11 cellular contexts compared by ENCODE assay signal in the genomic region with DNA sequence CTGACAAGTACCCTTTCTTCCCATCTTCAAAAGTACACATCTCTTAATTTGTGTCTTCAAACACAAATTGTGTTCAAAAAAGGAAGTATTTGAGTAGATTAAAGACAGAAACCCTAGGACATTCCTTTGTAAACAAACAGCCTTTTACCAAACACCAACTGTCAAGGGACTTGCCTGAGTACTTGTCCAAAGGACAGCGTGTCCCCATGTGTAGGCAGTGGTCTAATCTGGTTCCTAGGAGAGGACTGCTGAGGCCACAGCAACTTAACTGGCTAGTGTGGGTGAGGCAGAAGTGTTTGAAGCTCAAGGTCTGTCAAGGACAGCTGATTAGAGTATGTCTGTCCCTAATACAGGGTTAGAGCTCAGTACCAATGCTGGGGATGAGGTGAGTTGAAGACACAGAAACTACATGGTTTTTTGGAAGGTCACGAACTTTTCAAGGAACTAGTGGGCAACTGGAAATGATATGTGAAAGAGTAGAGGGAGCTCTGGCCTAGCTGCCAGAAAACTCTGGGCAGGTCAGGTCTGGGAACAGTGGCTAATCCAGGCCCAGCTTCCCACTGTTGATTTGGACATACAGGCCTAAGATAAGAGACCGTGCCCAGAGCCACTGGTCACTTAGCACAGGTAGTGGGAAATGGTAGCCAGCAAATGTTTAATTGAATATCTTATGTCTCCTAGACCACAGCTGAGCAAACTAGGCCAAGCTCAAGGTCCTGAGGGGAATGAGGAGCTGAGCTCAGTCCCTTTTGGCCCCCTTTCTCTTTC. TPM values are rescaled to one million over a fixed set of nuclear protein-coding genes. Genes with fewer than 3 reads are reported as not detected.
DNase-seq lines count a peak whose midpoint lies in the region; ATAC-seq and TF ChIP-seq lines count a peak whose summit lies in the region.
"Had no signal": no experiment of that assay in that cellular context is flagged by ENCODE, and none has a peak within 500 bp of the region (broad histone marks: within the 10 kb centered on the region; RNA-seq: fewer than 3 reads in every experiment).

No MANE protein-coding gene starts in this region.

- H3K36me3 ChIP-seq in CD4-positive, alpha-beta memory T cell (ENCODE audit: insufficient read depth, low read length): peaks cover 15% of the 10 kb centered on the region
- peaks cover 0 to 57% (median 30%) of the 10 kb centered on the region in 9 donors for H3K36me3 ChIP-seq in heart left ventricle

- H3K9me3 ChIP-seq in CD4-positive, alpha-beta memory T cell (ENCODE audit: control insufficient read depth in 1 of 2, low read length in 2 of 2): no peaks in the 10 kb centered on the region
- no peaks in the 10 kb centered on the region for H3K9me3 ChIP-seq in heart left ventricle

- H3K27me3 ChIP-seq in CD4-positive, alpha-beta memory T cell (ENCODE audit: insufficient read depth, low read length): no peaks in the 10 kb centered on the region
- H3K27me3 ChIP-seq in heart left ventricle: no peaks in the 10 kb centered on the region

- intact Hi-C loops in CD4-positive, alpha-beta memory T cell (cut with micrococcal nuclease): no loop called here
- intact Hi-C loops in activated T-helper 1 cell treated with anti-CD3 and anti-CD28 coated beads, Interleukin-12 subunit alpha, Interleukin-12 subunit beta, Interleukin-2, Interleukin-4 antibody, amounts not matched to agents 30 ng/mL and 10 ng/mL and 1 ng/mL, durations not matched to agents 14 hours and 24 hours and 36 hours (cut with micrococcal nuclease): no loop called here
- intact Hi-C loops in heart left ventricle (cut with DNase I): no loop called here

- peak overlapping the region; percentile 81 to 97 (median 94) for H3K27ac Mint-ChIP-seq in CD4-positive, alpha-beta memory T cell
- H3K27ac Mint-ChIP-seq in activated T-helper 1 cell treated with anti-CD3 and anti-CD28 coated beads, Interleukin-12 subunit alpha, Interleukin-12 subunit beta, Interleukin-2, Interleukin-4 antibody, amounts not matched to agents 30 ng/mL and 10 ng/mL and 1 ng/mL, durations not matched to agents 14 hours and 24 hours and 36 hours: peak overlapping the region; percentile 33
- peak overlapping the region; percentile 69 for H3K27ac Mint-ChIP-seq in progenitor cell of endocrine pancreas

- peaks cover 83% of the 10 kb centered on the region for H3K4me1 ChIP-seq in CD4-positive, alpha-beta memory T cell (ENCODE audit: insufficient read depth, low read length)
- peaks cover 0 to 67% (median 29%) of the 10 kb centered on the region in 12 donors for H3K4me1 ChIP-seq in heart left ventricle

- no peak overlapping the region for H3K4me3 ChIP-seq in CD4-positive, alpha-beta memory T cell (ENCODE audit: low read length in 2 of 2)
- H3K4me3 ChIP-seq in heart left ventricle: no peak overlapping the region

- peaks cover 48 to 82% (median 68%) of the 10 kb centered on the region in 4 donors for H3K4me1 Mint-ChIP-seq in CD4-positive, alpha-beta memory T cell
- peaks cover 61% of the 10 kb centered on the region for H3K4me1 Mint-ChIP-seq in activated T-helper 1 cell treated with anti-CD3 and anti-CD28 coated beads, Interleukin-12 subunit alpha, Interleukin-12 subunit beta, Interleukin-2, Interleukin-4 antibody, amounts not matched to agents 30 ng/mL and 10 ng/mL and 1 ng/mL, durations not matched to agents 14 hours and 24 hours and 36 hours (ENCODE audit: low read depth)
- H3K4me1 Mint-ChIP-seq in progenitor cell of endocrine pancreas (ENCODE audit: low read depth): peaks cover 16% of the 10 kb centered on the region

- peaks cover 50 to 56% of the 10 kb centered on the region in 2 donors for H3K36me3 Mint-ChIP-seq in CD4-positive, alpha-beta memory T cell
- peaks cover 28% of the 10 kb centered on the region for H3K36me3 Mint-ChIP-seq in activated T-helper 1 cell treated with anti-CD3 and anti-CD28 coated beads, Interleukin-12 subunit alpha, Interleukin-12 subunit beta, Interleukin-2, Interleukin-4 antibody, amounts not matched to agents 30 ng/mL and 10 ng/mL and 1 ng/mL, durations not matched to agents 14 hours and 24 hours and 36 hours (ENCODE audit: low read depth)
- peaks cover 5% of the 10 kb centered on the region for H3K36me3 Mint-ChIP-seq in progenitor cell of endocrine pancreas (ENCODE audit: insufficient read depth)

- DNase-seq in CD4-positive, alpha-beta memory T cell: no peak
- DNase-seq in activated T-helper 1 cell treated with anti-CD3 and anti-CD28 coated beads, Interleukin-12 subunit alpha, Interleukin-12 subunit beta, Interleukin-2, Interleukin-4 antibody, amounts not matched to agents 30 ng/mL and 10 ng/mL and 1 ng/mL, durations not matched to agents 14 hours and 24 hours and 36 hours (ENCODE audit: low spot score): no peak
- DNase-seq in heart left ventricle (peak in 3 of 5 donors; percentile 49 to 83 (median 73)), progenitor cell of endocrine pancreas (ENCODE audit: low spot score, unreplicated experiment) (no peak), globus pallidus (ENCODE audit: low spot score) (no peak), GF-D8 (lab: John Stamatoyannopoulos, UW) (no peak), NCI-H128 (lab: John Stamatoyannopoulos, UW; ENCODE audit: unreplicated experiment) (no peak)
- no peak for DNase-seq in stimulated activated CD4-positive, alpha-beta T cell treated with anti-CD3 and anti-CD28 coated beads, Interleukin-1b, Interleukin-23, amount 100 ng/mL, for 48 hours
- DNase-seq: Karpas-422; stimulated activated CD4-positive, alpha-beta T cell treated with anti-CD3 and anti-CD28 coated beads, Interleukin-12 subunit alpha, Interleukin-12 subunit beta, amount 100 ng/mL, for 4 hours had no signal

- H3K9me3 Mint-ChIP-seq in CD4-positive, alpha-beta memory T cell: no peaks in the 10 kb centered on the region
- no peaks in the 10 kb centered on the region for H3K9me3 Mint-ChIP-seq in activated T-helper 1 cell treated with anti-CD3 and anti-CD28 coated beads, Interleukin-12 subunit alpha, Interleukin-12 subunit beta, Interleukin-2, Interleukin-4 antibody, amounts not matched to agents 30 ng/mL and 10 ng/mL and 1 ng/mL, durations not matched to agents 14 hours and 24 hours and 36 hours
- H3K9me3 Mint-ChIP-seq in progenitor cell of endocrine pancreas (ENCODE audit: low read depth): no peaks in the 10 kb centered on the region

- H3K4me3 Mint-ChIP-seq in CD4-positive, alpha-beta memory T cell: peak overlapping the region in 7 of 8 donors; percentile 17 to 91 (median 45)
- H3K4me3 Mint-ChIP-seq in activated T-helper 1 cell treated with anti-CD3 and anti-CD28 coated beads, Interleukin-12 subunit alpha, Interleukin-12 subunit beta, Interleukin-2, Interleukin-4 antibody, amounts not matched to agents 30 ng/mL and 10 ng/mL and 1 ng/mL, durations not matched to agents 14 hours and 24 hours and 36 hours: no peak overlapping the region
- no peak overlapping the region for H3K4me3 Mint-ChIP-seq in progenitor cell of endocrine pancreas (ENCODE audit: low read depth)

- peak overlapping the region; percentile 32 for H3K27ac ChIP-seq in CD4-positive, alpha-beta memory T cell (ENCODE audit: low read depth, low read length)
- peak overlapping the region; percentile 75 to 94 (median 86) for H3K27ac ChIP-seq in heart left ventricle

- ATAC-seq in heart left ventricle: peak; percentile 92 to 95 (median 93)
- ATAC-seq: activated CD4-positive, CD25-positive, alpha-beta regulatory T cell treated with anti-CD3 and anti-CD28 coated beads, Interleukin-2, amount 50 U/mL, for 24 hours had no signal

- POLR2A ChIA-PET in CD4-positive, alpha-beta memory T cell (lab: Charles Lee; ENCODE audit: partially characterized antibody): interaction anchor here (0.9 to 8.2 kb wide), 5 partner anchors 9 to 72 kb away, joined by 3 to 150 read pairs (median 49); partner anchors contain the start of genes HMOX2 and NMRAL1

- H3K27me3 Mint-ChIP-seq in CD4-positive, alpha-beta memory T cell: no peaks in the 10 kb centered on the region
- H3K27me3 Mint-ChIP-seq in activated T-helper 1 cell treated with anti-CD3 and anti-CD28 coated beads, Interleukin-12 subunit alpha, Interleukin-12 subunit beta, Interleukin-2, Interleukin-4 antibody, amounts not matched to agents 30 ng/mL and 10 ng/mL and 1 ng/mL, durations not matched to agents 14 hours and 24 hours and 36 hours (ENCODE audit: insufficient read depth): no peaks in the 10 kb centered on the region
- no peaks in the 10 kb centered on the region for H3K27me3 Mint-ChIP-seq in progenitor cell of endocrine pancreas

- CTCF ChIA-PET in CD4-positive, alpha-beta memory T cell (lab: Charles Lee; ENCODE audit: partially characterized antibody): interaction anchor here (0.9 to 21.5 kb wide), 7 partner anchors 9 to 100 kb away, joined by 3 to 343 read pairs (median 3); partner anchors contain the start of genes CORO7, HMOX2 and NMRAL1

- 59 to 76% (median 61%) methylated on average over 3 of the region's 3 CpGs for WGBS in heart left ventricle, 4 donors

- TF ChIP-seq CTCF in heart left ventricle (IDR thresholded peaks at IDR 0.05) (no peak), progenitor cell of endocrine pancreas (IDR thresholded peaks at IDR 0.05; ENCODE audit: unreplicated experiment) (no peak)

- no peak for TF ChIP-seq POLR2A in heart left ventricle (IDR thresholded peaks at IDR 0.05)

RNA-seq across cellular contexts. Expression of gene HMOX2, which starts 10.1 kb away (rescaled TPM):
- total RNA-seq in CD4-positive, alpha-beta memory T cell: 10 to 100 TPM; 64.1 to 72.4 TPM
- 100 to 1,000 TPM; 164 to 206 TPM for polyA plus RNA-seq in CD4-positive, alpha-beta memory T cell
- total RNA-seq in activated T-helper 1 cell treated with anti-CD3 and anti-CD28 coated beads, Interleukin-12 subunit alpha, Interleukin-12 subunit beta, Interleukin-2, Interleukin-4 antibody, amounts not matched to agents 30 ng/mL and 10 ng/mL and 1 ng/mL, durations not matched to agents 14 hours and 24 hours and 36 hours: 64.7 and 68.4 TPM in 2 replicates
- total RNA-seq in heart left ventricle: 100 to 1,000 TPM in 5 of 9 donors, 10 to 100 TPM in 4; 60.6 to 250 (median 117) TPM
- polyA plus RNA-seq in heart left ventricle: 100 to 1,000 TPM; 113 to 245 TPM
- total RNA-seq in progenitor cell of endocrine pancreas: 28.5 and 30.1 TPM in 2 replicates

RNA-seq across cellular contexts. Expression of gene NMRAL1, which starts 11.9 kb away (rescaled TPM):
- total RNA-seq in CD4-positive, alpha-beta memory T cell: 10 to 100 TPM; 61.6 to 61.8 TPM
- polyA plus RNA-seq in CD4-positive, alpha-beta memory T cell: 10 to 100 TPM; 55.1 to 65.7 TPM
- total RNA-seq in activated T-helper 1 cell treated with anti-CD3 and anti-CD28 coated beads, Interleukin-12 subunit alpha, Interleukin-12 subunit beta, Interleukin-2, Interleukin-4 antibody, amounts not matched to agents 30 ng/mL and 10 ng/mL and 1 ng/mL, durations not matched to agents 14 hours and 24 hours and 36 hours: 21.7 and 25.0 TPM in 2 replicates
- total RNA-seq in heart left ventricle (10 to 100 TPM; 12.0 to 47.5 (median 23.4) TPM), progenitor cell of endocrine pancreas (47.1 and 48.7 TPM in 2 replicates)
- 10 to 100 TPM; 25.4 to 28.0 TPM for polyA plus RNA-seq in heart left ventricle

RNA-seq across cellular contexts. Expression of gene CDIP1, which starts 52.3 kb away (rescaled TPM):
- total RNA-seq in CD4-positive, alpha-beta memory T cell: 10 to 100 TPM; 19.0 to 21.1 TPM
- 10 to 100 TPM; 10.2 to 15.7 TPM for polyA plus RNA-seq in CD4-positive, alpha-beta memory T cell
- 61.6 and 62.7 TPM in 2 replicates for total RNA-seq in activated T-helper 1 cell treated with anti-CD3 and anti-CD28 coated beads, Interleukin-12 subunit alpha, Interleukin-12 subunit beta, Interleukin-2, Interleukin-4 antibody, amounts not matched to agents 30 ng/mL and 10 ng/mL and 1 ng/mL, durations not matched to agents 14 hours and 24 hours and 36 hours
- total RNA-seq in heart left ventricle (10 to 100 TPM; 44.6 to 51.1 (median 46.4) TPM), progenitor cell of endocrine pancreas (30.2 and 31.8 TPM in 2 replicates)
- polyA plus RNA-seq in heart left ventricle: 10 to 100 TPM; 33.3 to 44.6 TPM

Comparison
In these comparisons a context has a peak if more than half of its experiments do, and no peak if none do; other contexts are left out.
1. DNase-seq: peak in heart left ventricle (3 of 5); none in CD4-positive, alpha-beta memory T cell (0 of 5), activated T-helper 1 cell treated with anti-CD3 and anti-CD28 coated beads, Interleukin-12 subunit alpha, Interleukin-12 subunit beta, Interleukin-2, Interleukin-4 antibody, amounts not matched to agents 30 ng/mL and 10 ng/mL and 1 ng/mL, durations not matched to agents 14 hours and 24 hours and 36 hours (single experiment), progenitor cell of endocrine pancreas (single experiment), globus pallidus (single experiment), stimulated activated CD4-positive, alpha-beta T cell treated with anti-CD3 and anti-CD28 coated beads, Interleukin-1b, Interleukin-23, amount 100 ng/mL, for 48 hours (single experiment), GF-D8 (single experiment) and NCI-H128 (single experiment).
2. H3K27ac Mint-ChIP-seq: peak in every context shown above with its lines; median percentile 94 in CD4-positive, alpha-beta memory T cell; 69 in progenitor cell of endocrine pancreas; 33 in activated T-helper 1 cell treated with anti-CD3 and anti-CD28 coated beads, Interleukin-12 subunit alpha, Interleukin-12 subunit beta, Interleukin-2, Interleukin-4 antibody, amounts not matched to agents 30 ng/mL and 10 ng/mL and 1 ng/mL, durations not matched to agents 14 hours and 24 hours and 36 hours.
3. H3K4me3 Mint-ChIP-seq: peak in CD4-positive, alpha-beta memory T cell (7 of 8); none in activated T-helper 1 cell treated with anti-CD3 and anti-CD28 coated beads, Interleukin-12 subunit alpha, Interleukin-12 subunit beta, Interleukin-2, Interleukin-4 antibody, amounts not matched to agents 30 ng/mL and 10 ng/mL and 1 ng/mL, durations not matched to agents 14 hours and 24 hours and 36 hours (single experiment) and progenitor cell of endocrine pancreas (single experiment).